18 cellular contexts compared by ENCODE assay signal in genomic region chrY:7942711-7943110, GRCh38.
DNase-seq lines count a peak whose midpoint lies in the region; ATAC-seq and TF ChIP-seq lines count a peak whose summit lies in the region.
"Had no signal": no experiment of that assay in that cellular context is flagged by ENCODE, and none has a peak within 500 bp of the region (broad histone marks: within the 10 kb centered on the region; RNA-seq: fewer than 3 reads in every experiment).

No MANE protein-coding gene starts in this region.

- no peaks in the 10 kb centered on the region for H3K9me3 Mint-ChIP-seq in natural killer cell treated with Interleukin-12 subunit alpha and Interleukin-12 subunit beta and Interleukin-15 and Interleukin-18, amount 100 ng/mL, for 72 hours
- H3K9me3 Mint-ChIP-seq: CD4-positive, alpha-beta T cell; HFFc6 had no signal

- H3K27me3 ChIP-seq in left ventricle myocardium inferior (ENCODE audit: low read depth), result no peaks in the 10 kb centered on the region
- no peaks in the 10 kb centered on the region for H3K27me3 ChIP-seq in sigmoid colon
- H3K27me3 ChIP-seq: BLaER1 had no signal

- DNase-seq in Right ventricle myocardium superior (peak; percentile 26), left ventricle myocardium inferior (no peak), cardiac fibroblast (ENCODE audit: low read depth in 2 of 2) (peak; percentile 70 to 77), myocyte (ENCODE audit: low read depth) (peak; percentile 8), C1 segment of cervical spinal cord (lab: John Stamatoyannopoulos, UW) (no peak), sigmoid colon (no peak), HT-29 (ENCODE audit: low spot score) (no peak)
- no peak for DNase-seq in natural killer cell treated with Interleukin-12 subunit alpha and Interleukin-12 subunit beta and Interleukin-15 and Interleukin-18, amount 100 ng/mL, for 72 hours (ENCODE audit: low spot score)
- DNase-seq: AML-193; Calu3; CD4-positive, alpha-beta T cell; DMS 273 treated with DMSO at 0.1 percent for 48 hours; HCEC 1CT; HFFc6; IMR-90 had no signal

- intact Hi-C loops in Right ventricle myocardium superior (cut with DNase I), result no loop called here
- intact Hi-C loops in left ventricle myocardium inferior (cut with micrococcal nuclease), result no loop called here
- intact Hi-C loops in sigmoid colon (cut with DNase I), result no loop called here

- no peak overlapping the region for H3K4me3 Mint-ChIP-seq in natural killer cell treated with Interleukin-12 subunit alpha and Interleukin-12 subunit beta and Interleukin-15 and Interleukin-18, amount 100 ng/mL, for 72 hours
- H3K4me3 Mint-ChIP-seq: CD4-positive, alpha-beta T cell; HFFc6 had no signal

- H3K27ac ChIP-seq in left ventricle myocardium inferior (replicated peaks) (no peak overlapping the region), sigmoid colon (no peak overlapping the region)
- H3K27ac ChIP-seq: 22Rv1, BLaER1, HL-60 had no signal

- no peak for TF ChIP-seq EP300 in sigmoid colon (IDR thresholded peaks at IDR 0.05)

- 86 to 90% methylated on average over 3 of the region's 3 CpGs for WGBS in sigmoid colon, 2 donors

- no peak for ATAC-seq in Right ventricle myocardium superior (ENCODE audit: poor library complexity)
- no peak for ATAC-seq in natural killer cell treated with Interleukin-12 subunit alpha and Interleukin-12 subunit beta and Interleukin-15 and Interleukin-18, amount 100 ng/mL, for 72 hours

- no peak overlapping the region for H3K27ac Mint-ChIP-seq in natural killer cell treated with Interleukin-12 subunit alpha and Interleukin-12 subunit beta and Interleukin-15 and Interleukin-18, amount 100 ng/mL, for 72 hours
- H3K27ac Mint-ChIP-seq: CD4-positive, alpha-beta T cell; HFFc6 had no signal

- TF ChIP-seq POLR2A in sigmoid colon (IDR thresholded peaks at IDR 0.05), result no peak

- no peaks in the 10 kb centered on the region for H3K4me1 Mint-ChIP-seq in natural killer cell treated with Interleukin-12 subunit alpha and Interleukin-12 subunit beta and Interleukin-15 and Interleukin-18, amount 100 ng/mL, for 72 hours (ENCODE audit: low read depth in 2 of 2)

- no peaks in the 10 kb centered on the region for H3K36me3 ChIP-seq in left ventricle myocardium inferior
- no peaks in the 10 kb centered on the region for H3K36me3 ChIP-seq in sigmoid colon
- H3K36me3 ChIP-seq: BLaER1 had no signal

- H3K36me3 Mint-ChIP-seq in natural killer cell treated with Interleukin-12 subunit alpha and Interleukin-12 subunit beta and Interleukin-15 and Interleukin-18, amount 100 ng/mL, for 72 hours, result no peaks in the 10 kb centered on the region

- TF ChIP-seq CTCF in left ventricle myocardium inferior (IDR thresholded peaks at IDR 0.05; ENCODE audit: borderline replicate concordance) (no peak), cardiac fibroblast (IDR thresholded peaks at IDR 0.05; ENCODE audit: low read depth, low read length) (no peak), sigmoid colon (IDR thresholded peaks at IDR 0.05) (no peak)

- H3K4me3 ChIP-seq in left ventricle myocardium inferior (no peak overlapping the region), cardiac fibroblast (replicated peaks in 1 of 2; ENCODE audit: low read depth in 2 of 2, low read length in 2 of 2) (no peak overlapping the region), sigmoid colon (no peak overlapping the region)
- H3K4me3 ChIP-seq: BLaER1 had no signal

- H3K9me3 ChIP-seq in left ventricle myocardium inferior (replicated peaks) (no peaks in the 10 kb centered on the region), sigmoid colon (no peaks in the 10 kb centered on the region)
- H3K9me3 ChIP-seq: BLaER1 had no signal

- H3K4me1 ChIP-seq in left ventricle myocardium inferior, result no peaks in the 10 kb centered on the region
- no peaks in the 10 kb centered on the region for H3K4me1 ChIP-seq in sigmoid colon
- H3K4me1 ChIP-seq: BLaER1 had no signal

- H3K27me3 Mint-ChIP-seq in natural killer cell treated with Interleukin-12 subunit alpha and Interleukin-12 subunit beta and Interleukin-15 and Interleukin-18, amount 100 ng/mL, for 72 hours, result no peaks in the 10 kb centered on the region
- H3K27me3 Mint-ChIP-seq: CD4-positive, alpha-beta T cell had no signal

Comparison
In these comparisons a context has a peak if more than half of its experiments do, and no peak if none do; other contexts are left out.
1. DNase-seq: peak in Right ventricle myocardium superior (single experiment), cardiac fibroblast (2 of 2) and myocyte (single experiment); none in left ventricle myocardium inferior (single experiment), natural killer cell treated with Interleukin-12 subunit alpha and Interleukin-12 subunit beta and Interleukin-15 and Interleukin-18, amount 100 ng/mL, for 72 hours (single experiment), C1 segment of cervical spinal cord (0 of 14), sigmoid colon (single experiment) and HT-29 (single experiment).